In genomic region chr20:5504061-5504739, GRCh38 we compare ENCODE assay signal across 8 cellular contexts.
DNase-seq lines count a peak whose midpoint lies in the region; ATAC-seq and TF ChIP-seq lines count a peak whose summit lies in the region.

No MANE protein-coding gene starts in this region.

- 17% methylated on average over 22 of the region's 34 CpGs for WGBS in esophagus muscularis mucosa

- POLR2A ChIA-PET in PC-9 (lab: Charles Lee; ENCODE audit: unreplicated experiment), result interaction anchor here (0.7 kb wide), 1 partner anchor 20 kb away, joined by 3 read pairs; no protein-coding TSS in a partner anchor

- H3K4me3 ChIP-seq in PC-9, result no peak overlapping the region
- peak overlapping the region; percentile 68 to 72 (median 70) for H3K4me3 ChIP-seq in esophagus muscularis mucosa
- peak overlapping the region; percentile 72 to 81 for H3K4me3 ChIP-seq in muscle layer of duodenum (ENCODE audit: low read depth in 1 of 2, low read length in 2 of 2)

- H3K27me3 ChIP-seq in PC-9 (ENCODE audit: insufficient read depth, low read depth) (peaks cover 63% of the 10 kb centered on the region), esophagus muscularis mucosa (no peaks in the 10 kb centered on the region), muscle layer of duodenum (ENCODE audit: low read depth, low read length) (no peaks in the 10 kb centered on the region)

- no peak overlapping the region for H3K27ac ChIP-seq in PC-9
- peak overlapping the region; percentile 52 to 80 (median 74) for H3K27ac ChIP-seq in esophagus muscularis mucosa (replicated peaks in 1 of 4)
- H3K27ac ChIP-seq in muscle layer of duodenum (ENCODE audit: low read length), result peak overlapping the region; percentile 69

- ATAC-seq in activated CD8-positive, alpha-beta memory T cell treated with anti-CD3 and anti-CD28 coated beads, Interleukin-2, amount 10 ng/mL, durations not matched to agents 7 days and 5 days, result no peak
- ATAC-seq in GM19467 (IDR thresholded peaks at IDR 0.05; ENCODE audit: unreplicated experiment) (no peak), HG03095 (IDR thresholded peaks at IDR 0.05; ENCODE audit: unreplicated experiment) (no peak)

- no peaks in the 10 kb centered on the region for H3K36me3 Mint-ChIP-seq in activated CD8-positive, alpha-beta memory T cell treated with anti-CD3 and anti-CD28 coated beads, Interleukin-2, amount 10 ng/mL, durations not matched to agents 7 days and 5 days

- no peaks in the 10 kb centered on the region for H3K9me3 Mint-ChIP-seq in activated CD8-positive, alpha-beta memory T cell treated with anti-CD3 and anti-CD28 coated beads, Interleukin-2, amount 10 ng/mL, durations not matched to agents 7 days and 5 days (ENCODE audit: low read depth)

- H3F3A ChIP-seq in PC-9 (ENCODE audit: insufficient read depth, low read depth), result no peaks in the 10 kb centered on the region

- intact Hi-C loops in PC-9 (cut with micrococcal nuclease; ENCODE audit: unreplicated experiment), result no loop called here
- intact Hi-C loops in esophagus muscularis mucosa (cut with DNase I), result no loop called here

- H3K9me2 ChIP-seq in PC-9 (ENCODE audit: insufficient read depth), result no peaks in the 10 kb centered on the region

- no peaks in the 10 kb centered on the region for H3K4me1 ChIP-seq in PC-9 (replicated peaks; ENCODE audit: insufficient read depth)
- H3K4me1 ChIP-seq in esophagus muscularis mucosa, result peaks cover 0 to 10% (median 4%) of the 10 kb centered on the region in 4 donors
- H3K4me1 ChIP-seq in muscle layer of duodenum (ENCODE audit: control insufficient read depth in 1 of 2, insufficient read depth in 2 of 2, low read length in 2 of 2), result no peaks in the 10 kb centered on the region

- no peak for TF ChIP-seq POLR2A in esophagus muscularis mucosa (IDR thresholded peaks at IDR 0.05; ENCODE audit: low read depth)

- H3K36me3 ChIP-seq in PC-9 (ENCODE audit: low read depth), result no peaks in the 10 kb centered on the region
- peaks cover 0 to 3% (median 0%) of the 10 kb centered on the region in 4 donors for H3K36me3 ChIP-seq in esophagus muscularis mucosa
- H3K36me3 ChIP-seq in muscle layer of duodenum (ENCODE audit: control insufficient read depth in 1 of 2, insufficient read depth in 2 of 2, low read length in 2 of 2), result peaks cover 0 to 7% of the 10 kb centered on the region in 2 donors

- H3K9me3 ChIP-seq in PC-9 (ENCODE audit: insufficient read depth, low read depth) (no peaks in the 10 kb centered on the region), esophagus muscularis mucosa (no peaks in the 10 kb centered on the region), muscle layer of duodenum (ENCODE audit: control insufficient read depth in 1 of 2, low read length in 2 of 2) (no peaks in the 10 kb centered on the region)

- TF ChIP-seq EP300 in esophagus muscularis mucosa (IDR thresholded peaks at IDR 0.05), result no peak

- H3K4me2 ChIP-seq in PC-9, result peak overlapping the region; percentile 21

- peak overlapping the region; percentile 40 for H3K4me3 Mint-ChIP-seq in activated CD8-positive, alpha-beta memory T cell treated with anti-CD3 and anti-CD28 coated beads, Interleukin-2, amount 10 ng/mL, durations not matched to agents 7 days and 5 days

- no peaks in the 10 kb centered on the region for H3K79me2 ChIP-seq in PC-9 (ENCODE audit: low read depth)

- no peaks in the 10 kb centered on the region for H3K4me1 Mint-ChIP-seq in activated CD8-positive, alpha-beta memory T cell treated with anti-CD3 and anti-CD28 coated beads, Interleukin-2, amount 10 ng/mL, durations not matched to agents 7 days and 5 days

- TF ChIP-seq CTCF in PC-9 (conservative IDR thresholded peaks at IDR 0.05) (no peak), esophagus muscularis mucosa (IDR thresholded peaks at IDR 0.05) (peak in 1 of 3 experiments; percentile 17)

- CTCF ChIA-PET in activated CD8-positive, alpha-beta memory T cell treated with anti-CD3 and anti-CD28 coated beads, Interleukin-2, amount 10 ng/mL, durations not matched to agents 7 days and 5 days (lab: Charles Lee), result no interaction called here
- CTCF ChIA-PET in PC-9 (lab: Charles Lee), result no interaction called here

- DNase-seq in activated CD8-positive, alpha-beta memory T cell treated with anti-CD3 and anti-CD28 coated beads, Interleukin-2, amount 10 ng/mL, durations not matched to agents 7 days and 5 days, result peak; percentile 47
- no peak for DNase-seq in activated CD8-positive, alpha-beta memory T cell treated with anti-CD3 and anti-CD28 coated beads for 24 hours
- DNase-seq in PC-9 (no peak), esophagus muscularis mucosa (ENCODE audit: extremely low spot score) (peak; percentile 93), activated gamma-delta T cell (lab: John Stamatoyannopoulos, UW) (no peak)

- no peaks in the 10 kb centered on the region for H4K20me1 ChIP-seq in PC-9 (ENCODE audit: insufficient read depth)

- H3K27ac Mint-ChIP-seq in activated CD8-positive, alpha-beta memory T cell treated with anti-CD3 and anti-CD28 coated beads, Interleukin-2, amount 10 ng/mL, durations not matched to agents 7 days and 5 days, result no peak overlapping the region

- no peak overlapping the region for H2AFZ ChIP-seq in PC-9

- no TSS peak for BruUV-seq in PC-9 (replicated peaks; lab: Mats Ljungman, UMichigan)

- H3K27me3 Mint-ChIP-seq in activated CD8-positive, alpha-beta memory T cell treated with anti-CD3 and anti-CD28 coated beads, Interleukin-2, amount 10 ng/mL, durations not matched to agents 7 days and 5 days, result peaks cover 16% of the 10 kb centered on the region

Comparison
In these comparisons a context has a peak if more than half of its experiments do, and no peak if none do; other contexts are left out.
1. DNase-seq: peak in activated CD8-positive, alpha-beta memory T cell treated with anti-CD3 and anti-CD28 coated beads, Interleukin-2, amount 10 ng/mL, durations not matched to agents 7 days and 5 days (single experiment) and esophagus muscularis mucosa (single experiment); none in activated CD8-positive, alpha-beta memory T cell treated with anti-CD3 and anti-CD28 coated beads for 24 hours (single experiment), PC-9 (0 of 2) and activated gamma-delta T cell (single experiment).